In genomic region chr22:46462726-46463371, GRCh38 we compare ENCODE assay signal across 14 cellular contexts.
A peak's percentile ranks its signal among the peaks of the same experiment; 100 is the strongest.
DNase-seq lines count a peak whose midpoint lies in the region; ATAC-seq and TF ChIP-seq lines count a peak whose summit lies in the region.
"Had no signal": no experiment of that assay in that cellular context is flagged by ENCODE, and none has a peak within 500 bp of the region (broad histone marks: within the 10 kb centered on the region; RNA-seq: fewer than 3 reads in every experiment).

No MANE protein-coding gene starts in this region.

- peaks cover 9% of the 10 kb centered on the region for H3K36me3 Mint-ChIP-seq in chondrocyte (ENCODE audit: low read depth)
- H3K36me3 Mint-ChIP-seq: activated naive CD8-positive, alpha-beta T cell treated with anti-CD3 and anti-CD28 coated beads, Interleukin-2, amount 10 ng/mL, durations not matched to agents 7 days and 5 days had no signal

- peak overlapping the region; percentile 3 for H3K27ac Mint-ChIP-seq in chondrocyte (ENCODE audit: unreplicated experiment)
- H3K27ac Mint-ChIP-seq: activated naive CD8-positive, alpha-beta T cell treated with anti-CD3 and anti-CD28 coated beads, Interleukin-2, amount 10 ng/mL, durations not matched to agents 7 days and 5 days had no signal

- H3K9me3 Mint-ChIP-seq in chondrocyte (ENCODE audit: low read depth) = no peaks in the 10 kb centered on the region
- H3K9me3 Mint-ChIP-seq: activated naive CD8-positive, alpha-beta T cell treated with anti-CD3 and anti-CD28 coated beads, Interleukin-2, amount 10 ng/mL, durations not matched to agents 7 days and 5 days had no signal

- ATAC-seq in GM18868 (IDR thresholded peaks at IDR 0.05; ENCODE audit: unreplicated experiment) (no peak), HG02678 (IDR thresholded peaks at IDR 0.05; ENCODE audit: unreplicated experiment) (no peak)
- ATAC-seq: left lung had no signal

- H3K4me3 ChIP-seq in thyroid gland (replicated peaks in 1 of 3) = no peak overlapping the region
- H3K4me3 ChIP-seq: left lung, prostate gland had no signal

- TF ChIP-seq CTCF in chondrocyte (IDR thresholded peaks at IDR 0.05) (no peak), thyroid gland (IDR thresholded peaks at IDR 0.05) (no peak)

- H3K4me1 Mint-ChIP-seq in chondrocyte (ENCODE audit: low read depth) = peaks cover 34% of the 10 kb centered on the region
- H3K4me1 Mint-ChIP-seq: activated naive CD8-positive, alpha-beta T cell treated with anti-CD3 and anti-CD28 coated beads, Interleukin-2, amount 10 ng/mL, durations not matched to agents 7 days and 5 days had no signal

- 64 to 74% methylated on average over 18 of the region's 18 CpGs for WGBS in thyroid gland, 2 donors

- no peaks in the 10 kb centered on the region for H3K36me3 ChIP-seq in thyroid gland
- H3K36me3 ChIP-seq: prostate gland had no signal

- no peaks in the 10 kb centered on the region for H3K9me3 ChIP-seq in thyroid gland
- H3K9me3 ChIP-seq: left lung, prostate gland had no signal

- no peak overlapping the region for H3K27ac ChIP-seq in thyroid gland
- H3K27ac ChIP-seq: left lung, prostate gland had no signal

- peak; percentile 27 for DNase-seq in activated CD4-positive, alpha-beta T cell treated with anti-CD3 and anti-CD28 coated beads for 48 hours
- DNase-seq in activated CD4-positive, alpha-beta T cell treated with anti-CD3 and anti-CD28 coated beads, Interleukin-2, amount 50 U/mL, for 48 hours = no peak
- peak; percentile 89 for DNase-seq in NCI-H2171 treated with DMSO at 0.1 percent for 48 hours (lab: John Stamatoyannopoulos, UW)
- DNase-seq in chondrocyte (ENCODE audit: low spot score) = no peak
- peak; percentile 45 for DNase-seq in superior temporal gyrus (ENCODE audit: extremely low spot score)
- DNase-seq in thyroid gland = no peak
- DNase-seq: activated CD4-positive, alpha-beta T cell treated with anti-CD3 and anti-CD28 coated beads for 4 hours; activated naive CD8-positive, alpha-beta T cell treated with anti-CD3 and anti-CD28 coated beads, Interleukin-2, amount 10 ng/mL, durations not matched to agents 7 days and 5 days; C1 segment of cervical spinal cord; RPMI8226 had no signal

- TF ChIP-seq POLR2A in thyroid gland (IDR thresholded peaks at IDR 0.05) = no peak

- no peaks in the 10 kb centered on the region for H3K27me3 ChIP-seq in thyroid gland

- peaks cover 20 to 23% of the 10 kb centered on the region in 2 donors for H3K4me1 ChIP-seq in thyroid gland
- H3K4me1 ChIP-seq: prostate gland had no signal

- H3K4me3 Mint-ChIP-seq in chondrocyte (ENCODE audit: unreplicated experiment) = no peak overlapping the region
- H3K4me3 Mint-ChIP-seq: activated naive CD8-positive, alpha-beta T cell treated with anti-CD3 and anti-CD28 coated beads, Interleukin-2, amount 10 ng/mL, durations not matched to agents 7 days and 5 days had no signal

- intact Hi-C loops in thyroid gland (cut with DNase I) = loop anchor here (10.0 kb wide), 1 partner anchor 88 kb away; no protein-coding TSS in a partner anchor

- H3K27me3 Mint-ChIP-seq in chondrocyte (ENCODE audit: low read depth) = no peaks in the 10 kb centered on the region
- H3K27me3 Mint-ChIP-seq: activated naive CD8-positive, alpha-beta T cell treated with anti-CD3 and anti-CD28 coated beads, Interleukin-2, amount 10 ng/mL, durations not matched to agents 7 days and 5 days had no signal

Comparison
In these comparisons a context has a peak if more than half of its experiments do, and no peak if none do; other contexts are left out.
1. DNase-seq: peak in activated CD4-positive, alpha-beta T cell treated with anti-CD3 and anti-CD28 coated beads for 48 hours (single experiment), NCI-H2171 treated with DMSO at 0.1 percent for 48 hours (single experiment) and superior temporal gyrus (single experiment); none in activated CD4-positive, alpha-beta T cell treated with anti-CD3 and anti-CD28 coated beads, Interleukin-2, amount 50 U/mL, for 48 hours (0 of 2), chondrocyte (single experiment) and thyroid gland (0 of 2).